10 cellular contexts compared by ENCODE assay signal in genomic region chr6:157762636-157763035, GRCh38.
DNase-seq lines count a peak whose midpoint lies in the region; ATAC-seq and TF ChIP-seq lines count a peak whose summit lies in the region.
"Had no signal": no experiment of that assay in that cellular context is flagged by ENCODE, and none has a peak within 500 bp of the region (broad histone marks: within the 10 kb centered on the region; RNA-seq: fewer than 3 reads in every experiment).

No MANE protein-coding gene starts in this region.

- H3K79me2 ChIP-seq in SU-DHL-6 (ENCODE audit: insufficient read depth, low read length) = no peaks in the 10 kb centered on the region

- H3K4me3 Mint-ChIP-seq in activated T-cell treated with anti-CD3 and anti-CD28 coated beads, Interleukin-2, amount 50 U/mL, for 4 hours = peak overlapping the region; percentile 26

- H3K9me2 ChIP-seq in SU-DHL-6 (replicated peaks; ENCODE audit: insufficient read depth, low read length) = no peaks in the 10 kb centered on the region

- H3K36me3 Mint-ChIP-seq in activated T-cell treated with anti-CD3 and anti-CD28 coated beads, Interleukin-2, amount 50 U/mL, for 4 hours (ENCODE audit: insufficient read depth) = peaks cover 3% of the 10 kb centered on the region

- H3K9me3 ChIP-seq in SU-DHL-6 (ENCODE audit: insufficient read depth, low read length) (no peaks in the 10 kb centered on the region), esophagus squamous epithelium (no peaks in the 10 kb centered on the region), suprapubic skin (no peaks in the 10 kb centered on the region)

- no peaks in the 10 kb centered on the region for H3K9me3 Mint-ChIP-seq in activated T-cell treated with anti-CD3 and anti-CD28 coated beads, Interleukin-2, amount 50 U/mL, for 4 hours

- TF ChIP-seq POLR2A in esophagus squamous epithelium (IDR thresholded peaks at IDR 0.05) (no peak), suprapubic skin (IDR thresholded peaks at IDR 0.05) (no peak)

- no peak for DNase-seq in activated T-cell treated with anti-CD3 and anti-CD28 coated beads, Interleukin-2, amount 50 U/mL, for 4 hours
- no peak for DNase-seq in activated T-cell treated with anti-CD3 and anti-CD28 coated beads, Interleukin-2, amount 50 U/mL, for 1 hour
- DNase-seq in esophagus squamous epithelium (lab: John Stamatoyannopoulos, UW) (no peak), suprapubic skin (ENCODE audit: low spot score in 2 of 2) (no peak), NCI-H69 (lab: John Stamatoyannopoulos, UW) (no peak)
- DNase-seq: NCI-H1436 treated with DMSO at 0.1 percent for 48 hours; stimulated activated CD4-positive, alpha-beta T cell treated with anti-CD3 and anti-CD28 coated beads, Interleukin-1b, Interleukin-23, amount 100 ng/mL, for 48 hours had no signal

- no peak overlapping the region for H3K4me3 ChIP-seq in SU-DHL-6 (ENCODE audit: insufficient read depth, low read length, poor library complexity, severe bottlenecking)
- no peak overlapping the region for H3K4me3 ChIP-seq in esophagus squamous epithelium
- H3K4me3 ChIP-seq in suprapubic skin = no peak overlapping the region

- H2AFZ ChIP-seq in SU-DHL-6 (ENCODE audit: low read depth, low read length, severe bottlenecking) = no peak overlapping the region

- no peak for TF ChIP-seq EP300 in suprapubic skin (IDR thresholded peaks at IDR 0.05)

- 54 to 56% methylated on average over 6 to 7 of the region's 7 CpGs for WGBS in esophagus squamous epithelium, 2 donors
- WGBS in suprapubic skin = 63% methylated on average over 7 of the region's 7 CpGs

- H3K4me1 ChIP-seq in esophagus squamous epithelium (peaks cover 32 to 62% (median 35%) of the 10 kb centered on the region in 3 donors), suprapubic skin (peaks cover 57% of the 10 kb centered on the region)

- H3K27me3 ChIP-seq in SU-DHL-6 (ENCODE audit: low read length) = no peaks in the 10 kb centered on the region
- H3K27me3 ChIP-seq in esophagus squamous epithelium = no peaks in the 10 kb centered on the region
- no peaks in the 10 kb centered on the region for H3K27me3 ChIP-seq in suprapubic skin

- H4K20me1 ChIP-seq in SU-DHL-6 (ENCODE audit: low read depth, low read length) = no peaks in the 10 kb centered on the region

- no peak overlapping the region for H3K9ac ChIP-seq in SU-DHL-6 (ENCODE audit: low read length)

- TF ChIP-seq CTCF in SU-DHL-6 (IDR thresholded peaks at IDR 0.05; ENCODE audit: insufficient read depth, low read length, poor library complexity, severe bottlenecking) = peak; percentile 22
- no peak for TF ChIP-seq CTCF in esophagus squamous epithelium (IDR thresholded peaks at IDR 0.05)
- TF ChIP-seq CTCF in suprapubic skin (IDR thresholded peaks at IDR 0.05) = no peak

- intact Hi-C loops in esophagus squamous epithelium (cut with DNase I) = no loop called here

- H3F3A ChIP-seq in SU-DHL-6 (ENCODE audit: insufficient read depth) = peaks cover 22% of the 10 kb centered on the region

- H3K36me3 ChIP-seq in SU-DHL-6 (ENCODE audit: low read length) = no peaks in the 10 kb centered on the region
- no peaks in the 10 kb centered on the region for H3K36me3 ChIP-seq in esophagus squamous epithelium
- no peaks in the 10 kb centered on the region for H3K36me3 ChIP-seq in suprapubic skin

- peaks cover 83% of the 10 kb centered on the region for H3K4me1 Mint-ChIP-seq in activated T-cell treated with anti-CD3 and anti-CD28 coated beads, Interleukin-2, amount 50 U/mL, for 4 hours (ENCODE audit: low read depth)

- no peak overlapping the region for H3K27ac ChIP-seq in SU-DHL-6 (ENCODE audit: low read depth, low read length)
- H3K27ac ChIP-seq in esophagus squamous epithelium = peak overlapping the region; percentile 77 to 86 (median 84)
- peak overlapping the region; percentile 84 for H3K27ac ChIP-seq in suprapubic skin

- ATAC-seq in activated T-cell treated with anti-CD3 and anti-CD28 coated beads, Interleukin-2, amount 50 U/mL, for 4 hours = no peak
- no peak for ATAC-seq in GM21723 (IDR thresholded peaks at IDR 0.05; ENCODE audit: unreplicated experiment)
- ATAC-seq in GM21381 (IDR thresholded peaks at IDR 0.05; ENCODE audit: unreplicated experiment) = no peak

- H3K4me2 ChIP-seq in SU-DHL-6 (ENCODE audit: low read depth, low read length, poor library complexity, severe bottlenecking) = peak overlapping the region; percentile 64

- H3K27me3 Mint-ChIP-seq in activated T-cell treated with anti-CD3 and anti-CD28 coated beads, Interleukin-2, amount 50 U/mL, for 4 hours (ENCODE audit: low read depth) = peaks cover 5% of the 10 kb centered on the region
